ENCODE assay signal across 13 cellular contexts in the genomic region with DNA sequence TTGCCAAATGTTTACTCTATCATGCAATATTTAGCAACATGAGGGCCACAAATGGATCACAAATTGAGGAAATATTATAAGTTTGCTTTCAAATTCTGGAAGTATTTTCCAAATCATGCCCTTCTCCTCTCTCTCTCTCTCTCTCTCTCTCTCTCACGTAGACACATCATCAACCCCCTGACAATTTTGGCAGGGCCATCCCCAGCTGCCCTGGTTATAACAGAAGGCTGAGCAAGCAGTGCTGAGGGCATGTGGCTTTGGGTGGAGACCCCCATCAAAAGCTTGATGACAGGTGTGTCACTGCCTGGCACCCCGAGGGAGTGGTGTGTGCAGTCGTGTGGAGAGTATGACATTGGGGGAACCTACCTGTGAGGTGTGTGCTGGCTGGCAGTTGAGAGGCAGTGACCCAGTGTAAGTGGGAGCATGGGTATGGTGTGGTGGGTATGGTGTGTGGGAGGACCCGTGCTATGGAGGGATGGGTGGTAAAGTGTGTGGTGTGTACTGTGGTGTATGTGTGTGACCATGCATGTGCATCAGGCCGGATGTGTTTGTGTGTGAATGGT.
DNase-seq lines count a peak whose midpoint lies in the region; ATAC-seq and TF ChIP-seq lines count a peak whose summit lies in the region.
"Had no signal": no experiment of that assay in that cellular context is flagged by ENCODE, and none has a peak within 500 bp of the region (broad histone marks: within the 10 kb centered on the region; RNA-seq: fewer than 3 reads in every experiment).

No MANE protein-coding gene starts in this region.

- H3K36me3 ChIP-seq in HEK293 (ENCODE audit: control insufficient read depth in 2 of 2, insufficient read depth in 1 of 2, low read length in 2 of 2): no peaks in the 10 kb centered on the region
- no peaks in the 10 kb centered on the region for H3K36me3 ChIP-seq in ascending aorta
- H3K36me3 ChIP-seq in neural progenitor cell: no peaks in the 10 kb centered on the region

- H3F3A ChIP-seq in neural progenitor cell (ENCODE audit: low read depth): no peaks in the 10 kb centered on the region

- POLR2A ChIA-PET in HEK293 (lab: Yijun Ruan, JAX): no interaction called here

- no peaks in the 10 kb centered on the region for H3K79me2 ChIP-seq in neural progenitor cell (ENCODE audit: low read depth)

- no peak overlapping the region for H3K27ac Mint-ChIP-seq in stimulated activated memory B cell treated with anti-CD40 and anti-IgM and Interleukin-4, amounts not matched to agents 10 μg/mL and 1 μg/mL and 100 μg/mL, for 72 hours
- no peak overlapping the region for H3K27ac Mint-ChIP-seq in neural progenitor cell
- H3K27ac Mint-ChIP-seq: B cell; CD4-positive, alpha-beta T cell; GM23338 had no signal

- no peak overlapping the region for H3K27ac ChIP-seq in HEK293 (ENCODE audit: extremely low read depth, low read depth, low read length)
- peak overlapping the region; percentile 60 to 76 for H3K27ac ChIP-seq in ascending aorta
- H3K27ac ChIP-seq in neural progenitor cell: no peak overlapping the region

- H3K9me3 Mint-ChIP-seq in stimulated activated memory B cell treated with anti-CD40 and anti-IgM and Interleukin-4, amounts not matched to agents 10 μg/mL and 1 μg/mL and 100 μg/mL, for 72 hours: no peaks in the 10 kb centered on the region
- H3K9me3 Mint-ChIP-seq in neural progenitor cell: no peaks in the 10 kb centered on the region
- H3K9me3 Mint-ChIP-seq: CD4-positive, alpha-beta T cell; GM23338 had no signal

- no peak for DNase-seq in ascending aorta (ENCODE audit: low spot score in 2 of 2)
- peak; percentile 72 for DNase-seq in myocyte (ENCODE audit: low read depth)
- no peak for DNase-seq in midbrain (lab: John Stamatoyannopoulos, UW)
- DNase-seq in neural progenitor cell (ENCODE audit: low spot score): no peak
- DNase-seq in stimulated activated CD4-positive, alpha-beta T cell treated with anti-CD3 and anti-CD28 coated beads, Interleukin-2, amount 100 ng/mL, for 24 hours: no peak
- DNase-seq: CD4-positive, alpha-beta T cell; DMS79 treated with DMSO at 0.1 percent for 48 hours; EL had no signal

- H3K4me3 ChIP-seq in HEK293 (ENCODE audit: low read depth, low read length) (no peak overlapping the region), ascending aorta (no peak overlapping the region), neural progenitor cell (no peak overlapping the region)
- H3K4me3 ChIP-seq: GM23338 had no signal

- H3K4me1 Mint-ChIP-seq in stimulated activated memory B cell treated with anti-CD40 and anti-IgM and Interleukin-4, amounts not matched to agents 10 μg/mL and 1 μg/mL and 100 μg/mL, for 72 hours: no peaks in the 10 kb centered on the region
- H3K4me1 Mint-ChIP-seq in neural progenitor cell: peaks cover 19% of the 10 kb centered on the region
- H3K4me1 Mint-ChIP-seq: B cell, GM23338 had no signal

- H3K4me1 ChIP-seq in HEK293 (ENCODE audit: control insufficient read depth, insufficient read depth, low read length) (peaks cover 21% of the 10 kb centered on the region), ascending aorta (peaks cover 3 to 18% of the 10 kb centered on the region in 2 donors), neural progenitor cell (peaks cover 5% of the 10 kb centered on the region)

- H3K9ac ChIP-seq in neural progenitor cell: no peak overlapping the region

- peak; percentile 5 for ATAC-seq in stimulated activated memory B cell treated with anti-CD40 and anti-IgM and Interleukin-4, amounts not matched to agents 10 μg/mL and 1 μg/mL and 100 μg/mL, for 72 hours
- ATAC-seq in GM18498 (IDR thresholded peaks at IDR 0.05; ENCODE audit: unreplicated experiment): no peak

- intact Hi-C loops in ascending aorta (cut with DNase I): no loop called here

- CTCF ChIA-PET in HEK293 (lab: Yijun Ruan, JAX): interaction anchor here (0.6 to 0.7 kb wide), 2 partner anchors 75 to 251 kb away, joined by 3 read pairs; no protein-coding TSS in a partner anchor

- no peaks in the 10 kb centered on the region for H3K27me3 ChIP-seq in ascending aorta
- no peaks in the 10 kb centered on the region for H3K27me3 ChIP-seq in neural progenitor cell

- H3K9me3 ChIP-seq in HEK293 (ENCODE audit: control insufficient read depth, insufficient read depth, low read depth, low read length) (no peaks in the 10 kb centered on the region), ascending aorta (no peaks in the 10 kb centered on the region), neural progenitor cell (ENCODE audit: low read depth) (no peaks in the 10 kb centered on the region)

- no peak for TF ChIP-seq CTCF in HEK293 (tag by site-specific recombination; IDR thresholded peaks at IDR 0.05)
- no peak for TF ChIP-seq CTCF in ascending aorta (IDR thresholded peaks at IDR 0.05)
- no peak for TF ChIP-seq CTCF in neural progenitor cell (IDR thresholded peaks at IDR 0.05)

- H3K4me2 ChIP-seq in neural progenitor cell: no peak overlapping the region
- H3K4me2 ChIP-seq: GM23338 had no signal

- H2AFZ ChIP-seq in neural progenitor cell (replicated peaks): no peak overlapping the region
- H2AFZ ChIP-seq: GM23338 had no signal

- H3K4me3 Mint-ChIP-seq in stimulated activated memory B cell treated with anti-CD40 and anti-IgM and Interleukin-4, amounts not matched to agents 10 μg/mL and 1 μg/mL and 100 μg/mL, for 72 hours: no peak overlapping the region
- H3K4me3 Mint-ChIP-seq in neural progenitor cell: no peak overlapping the region
- H3K4me3 Mint-ChIP-seq: B cell; CD4-positive, alpha-beta T cell; GM23338 had no signal

- H4K20me1 ChIP-seq in neural progenitor cell (ENCODE audit: low read depth): no peaks in the 10 kb centered on the region

- peaks cover 9% of the 10 kb centered on the region for H3K27me3 Mint-ChIP-seq in stimulated activated memory B cell treated with anti-CD40 and anti-IgM and Interleukin-4, amounts not matched to agents 10 μg/mL and 1 μg/mL and 100 μg/mL, for 72 hours
- peaks cover 2% of the 10 kb centered on the region for H3K27me3 Mint-ChIP-seq in neural progenitor cell (ENCODE audit: insufficient read depth, low read depth)

- no peaks in the 10 kb centered on the region for H3K36me3 Mint-ChIP-seq in stimulated activated memory B cell treated with anti-CD40 and anti-IgM and Interleukin-4, amounts not matched to agents 10 μg/mL and 1 μg/mL and 100 μg/mL, for 72 hours
- no peaks in the 10 kb centered on the region for H3K36me3 Mint-ChIP-seq in neural progenitor cell

TF ChIP-seq in HEK293, 187 proteins besides CTCF, POLR2A, EP300 and RAD21:
- peak; percentile 19; the same call in 1 of the 2 replicates for TF ChIP-seq ZFHX2 (tag by site-specific recombination; conservative IDR thresholded peaks at IDR 0.05)
- no peak for TF ChIP-seq ZFP3 (tag by site-specific recombination; IDR thresholded peaks at IDR 0.05; ENCODE audit: low read depth)
- peak; percentile 64; the same call in 1 of the 2 replicates for TF ChIP-seq ZNF596 (tag by site-specific recombination; IDR thresholded peaks at IDR 0.05)

Comparison
In these comparisons a context has a peak if more than half of its experiments do, and no peak if none do; other contexts are left out.
1. H3K27ac ChIP-seq: peak in ascending aorta (2 of 2); none in HEK293 (single experiment) and neural progenitor cell (single experiment).